Comparison of ENCODE assay signal across 9 cellular contexts in the genomic region with DNA sequence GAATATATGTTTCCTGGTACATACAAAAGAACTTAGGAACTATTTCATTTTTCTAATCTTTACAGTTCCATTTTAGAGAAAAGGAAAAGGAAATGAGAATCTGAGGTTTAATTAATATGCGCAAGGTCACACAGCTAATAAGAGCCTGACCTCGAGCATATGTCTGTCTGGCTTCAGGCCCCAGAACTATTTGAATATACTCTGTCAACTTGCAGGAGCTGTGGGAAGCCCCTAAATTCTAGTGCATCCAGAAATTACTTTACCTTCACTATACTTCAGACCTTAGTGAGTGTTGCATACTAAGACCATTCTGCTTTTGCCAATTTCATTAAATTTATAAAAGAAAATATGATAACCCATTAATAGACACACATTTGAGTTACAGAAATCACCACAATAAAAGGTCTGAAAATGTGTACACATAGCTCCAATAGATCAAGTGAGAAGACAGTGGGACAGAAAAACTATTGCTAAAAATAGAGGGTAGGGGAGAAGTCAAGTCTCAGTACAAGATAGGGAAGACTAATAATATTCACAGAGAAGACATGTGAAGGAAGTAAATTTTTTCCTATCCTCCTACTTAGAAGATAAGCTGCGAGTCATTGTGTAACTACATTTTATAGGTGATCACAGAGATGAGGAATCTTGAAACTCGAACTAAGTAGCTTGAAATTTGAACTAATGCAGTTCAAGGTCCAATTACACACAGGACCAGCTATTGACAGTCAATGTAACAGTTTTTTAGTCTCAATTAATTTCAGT. TPM values are rescaled to one million over a fixed set of nuclear protein-coding genes. Genes with fewer than 3 reads are reported as not detected.
DNase-seq lines count a peak whose midpoint lies in the region; ATAC-seq, FAIRE-seq and TF ChIP-seq lines count a peak whose summit lies in the region.
"Had no signal": no experiment of that assay in that cellular context is flagged by ENCODE, and none has a peak within 500 bp of the region (broad histone marks: within the 10 kb centered on the region; RNA-seq: fewer than 3 reads in every experiment).

No MANE protein-coding gene starts in this region.

- ATAC-seq in GM21528 (IDR thresholded peaks at IDR 0.05; ENCODE audit: low FRiP score, unreplicated experiment): peak; percentile 89

- no peak for TF ChIP-seq CTCF in epithelial cell of proximal tubule (conservative IDR thresholded peaks at IDR 0.05; ENCODE audit: low read depth, low read length)

- FAIRE-seq in GM12892 (lab: Jason Lieb, UNC) (peak; percentile 88), frontal cortex (lab: Jason Lieb, UNC) (no peak)

- H3K4me3 ChIP-seq in epithelial cell of proximal tubule (ENCODE audit: low read depth, low read length): no peak overlapping the region
- H3K4me3 ChIP-seq: PC-9 had no signal

- TF ChIP-seq POLR2A in GM12892 (IDR thresholded peaks at IDR 0.05; ENCODE audit: low read depth, low read length): no peak

- DNase-seq in GM12892 (ENCODE audit: insufficient read length) (no peak), HS-5 (ENCODE audit: low read depth) (peak; percentile 36), epithelial cell of proximal tubule (ENCODE audit: low read depth) (peak; percentile 69), AG08396 (ENCODE audit: low spot score) (no peak), NCI-H1105 (lab: John Stamatoyannopoulos, UW) (no peak), C1 segment of cervical spinal cord (lab: John Stamatoyannopoulos, UW) (no peak), frontal cortex (ENCODE audit: low spot score in 2 of 2) (no peak)

RNA-seq across cellular contexts. Expression of a gene that starts 3.8 kb away (rescaled TPM):
- 0.21 TPM for polyA plus RNA-seq in GM12892 (2012; ENCODE audit: missing spikeins)
- not detected in 2 replicates for total RNA-seq in epithelial cell of proximal tubule
- total RNA-seq in frontal cortex: not detected
- total RNA-seq: PC-9 had no signal

Comparison
In these comparisons a context has a peak if more than half of its experiments do, and no peak if none do; other contexts are left out.
1. DNase-seq: peak in HS-5 (single experiment) and epithelial cell of proximal tubule (single experiment); none in GM12892 (single experiment), AG08396 (single experiment), NCI-H1105 (single experiment), C1 segment of cervical spinal cord (0 of 14) and frontal cortex (0 of 2).